In genomic region chr18:12279781-12280531, GRCh38 we compare ENCODE assay signal across 12 cellular contexts. TPM values are rescaled to one million over a fixed set of nuclear protein-coding genes. Genes with fewer than 3 reads are reported as not detected.
DNase-seq lines count a peak whose midpoint lies in the region; ATAC-seq and TF ChIP-seq lines count a peak whose summit lies in the region.
"Had no signal": no experiment of that assay in that cellular context is flagged by ENCODE, and none has a peak within 500 bp of the region (broad histone marks: within the 10 kb centered on the region; RNA-seq: fewer than 3 reads in every experiment).

No MANE protein-coding gene starts in this region.

- TF ChIP-seq CTCF in endothelial cell (IDR thresholded peaks at IDR 0.05; ENCODE audit: unreplicated experiment), result no peak
- TF ChIP-seq CTCF in lung (IDR thresholded peaks at IDR 0.05; ENCODE audit: control extremely low read depth, extremely low read depth), result no peak

- peaks cover 39% of the 10 kb centered on the region for H3K4me1 Mint-ChIP-seq in endothelial cell (ENCODE audit: unreplicated experiment)

- no peak for ATAC-seq in lung (ENCODE audit: insufficient read depth, low FRiP score)
- no peak for ATAC-seq in HG03280 (IDR thresholded peaks at IDR 0.05; ENCODE audit: unreplicated experiment)
- no peak for ATAC-seq in HG03469 (IDR thresholded peaks at IDR 0.05; ENCODE audit: unreplicated experiment)

- no peak for DNase-seq in endothelial cell (ENCODE audit: low spot score)
- no peak for DNase-seq in lung (ENCODE audit: low spot score)
- no peak for DNase-seq in iPS-NIHi7 (ENCODE audit: extremely low spot score)
- no peak for DNase-seq in stimulated activated CD4-positive, alpha-beta T cell treated with anti-CD3 and anti-CD28 coated beads, Interleukin-4, amount 100 ng/mL, for 4 hours
- DNase-seq: activated CD8-positive, alpha-beta memory T cell treated with anti-CD3 and anti-CD28 coated beads, Interleukin-2, amount 50 U/mL, for 4 hours; NCI-H1694; T1000 had no signal

- H3K4me3 ChIP-seq in HUES48 (ENCODE audit: low read depth, low read length) (no peak overlapping the region), lung (no peak overlapping the region), stomach smooth muscle (ENCODE audit: low read length in 2 of 2) (peak overlapping the region; percentile 47 to 77)

- H3K27ac ChIP-seq in HUES48 (ENCODE audit: low read depth, low read length), result peak overlapping the region; percentile 97
- H3K27ac ChIP-seq in lung (ENCODE audit: low read depth in 1 of 2, low read length in 1 of 2), result peak overlapping the region; percentile 87 to 95
- H3K27ac ChIP-seq in stomach smooth muscle (ENCODE audit: low read length), result peak overlapping the region; percentile 100

- H3K27me3 Mint-ChIP-seq in endothelial cell (ENCODE audit: unreplicated experiment), result peaks cover 2% of the 10 kb centered on the region

- H3K4me3 Mint-ChIP-seq in endothelial cell (ENCODE audit: unreplicated experiment), result no peak overlapping the region

- 89 to 95% methylated on average over 16 of the region's 16 CpGs for WGBS in lung, 2 donors

- H3K9ac ChIP-seq in HUES48 (ENCODE audit: low read depth, low read length) (peak overlapping the region; percentile 10; the same call in 1 of the 2 replicates), stomach smooth muscle (ENCODE audit: low read length in 2 of 2) (peak overlapping the region; percentile 99 to 100)

- H3K36me3 ChIP-seq in HUES48 (ENCODE audit: control insufficient read depth, insufficient read depth, low read length), result no peaks in the 10 kb centered on the region
- no peaks in the 10 kb centered on the region for H3K36me3 ChIP-seq in lung (ENCODE audit: control insufficient read depth in 2 of 2, insufficient read depth in 2 of 2, low read length in 2 of 2)
- H3K36me3 ChIP-seq in stomach smooth muscle (ENCODE audit: control insufficient read depth in 2 of 2, insufficient read depth in 2 of 2, low read length in 2 of 2), result no peaks in the 10 kb centered on the region

- H3K27ac Mint-ChIP-seq in endothelial cell (ENCODE audit: unreplicated experiment), result peak overlapping the region; percentile 85

- no peaks in the 10 kb centered on the region for H3K36me3 Mint-ChIP-seq in endothelial cell (ENCODE audit: low read depth, unreplicated experiment)

- peaks cover 16% of the 10 kb centered on the region for H3K4me1 ChIP-seq in HUES48 (ENCODE audit: control insufficient read depth, insufficient read depth, low read length)
- H3K4me1 ChIP-seq in lung (ENCODE audit: control insufficient read depth in 2 of 2, insufficient read depth in 2 of 2, low read length in 2 of 2), result peaks cover 0 to 4% of the 10 kb centered on the region in 2 donors
- H3K4me1 ChIP-seq in stomach smooth muscle (ENCODE audit: control insufficient read depth, insufficient read depth, low read length), result peaks cover 42% of the 10 kb centered on the region

- no peaks in the 10 kb centered on the region for H3K9me3 Mint-ChIP-seq in endothelial cell (ENCODE audit: unreplicated experiment)

- H3K27me3 ChIP-seq in HUES48 (ENCODE audit: control insufficient read depth, insufficient read depth, low read length) (no peaks in the 10 kb centered on the region), lung (ENCODE audit: control insufficient read depth, insufficient read depth) (no peaks in the 10 kb centered on the region), stomach smooth muscle (ENCODE audit: control insufficient read depth in 1 of 2, insufficient read depth in 2 of 2, low read length in 2 of 2) (no peaks in the 10 kb centered on the region)

- H3K9me3 ChIP-seq in HUES48 (ENCODE audit: control insufficient read depth, insufficient read depth, low read length) (no peaks in the 10 kb centered on the region), lung (ENCODE audit: control insufficient read depth in 2 of 2, insufficient read depth in 1 of 2, low read length in 1 of 2) (no peaks in the 10 kb centered on the region), stomach smooth muscle (ENCODE audit: control insufficient read depth in 2 of 2, low read length in 2 of 2) (no peaks in the 10 kb centered on the region)

RNA-seq across cellular contexts. Expression of gene CIDEA, which starts 25.8 kb away (rescaled TPM):
- total RNA-seq in endothelial cell (ENCODE audit: unreplicated experiment), result 0.97 TPM
- total RNA-seq in lung, result 1 to 10 TPM in 1 of 2 donors, not detected in 1; 1.2 TPM
- not detected for polyA plus RNA-seq in lung
- total RNA-seq: cerebellum had no signal

RNA-seq across cellular contexts. Expression of gene TUBB6, which starts 28.1 kb away (rescaled TPM):
- total RNA-seq in endothelial cell (ENCODE audit: unreplicated experiment), result 301 TPM
- total RNA-seq in lung, result 100 to 1,000 TPM in 1 of 2 donors, 10 to 100 TPM in 1; 57.8 to 157 TPM
- 100 to 1,000 TPM in 1 of 2 donors, 10 to 100 TPM in 1; 77.2 to 142 TPM for polyA plus RNA-seq in lung

Comparison
In these comparisons a context has a peak if more than half of its experiments do, and no peak if none do; other contexts are left out.
1. H3K4me3 ChIP-seq: peak in stomach smooth muscle (2 of 2); none in HUES48 (single experiment) and lung (single experiment).
2. Peak in every context shown above with its lines, with median percentiles within 50 percentile points of each other: H3K27ac ChIP-seq.